8 cellular contexts compared by ENCODE assay signal in the genomic region with DNA sequence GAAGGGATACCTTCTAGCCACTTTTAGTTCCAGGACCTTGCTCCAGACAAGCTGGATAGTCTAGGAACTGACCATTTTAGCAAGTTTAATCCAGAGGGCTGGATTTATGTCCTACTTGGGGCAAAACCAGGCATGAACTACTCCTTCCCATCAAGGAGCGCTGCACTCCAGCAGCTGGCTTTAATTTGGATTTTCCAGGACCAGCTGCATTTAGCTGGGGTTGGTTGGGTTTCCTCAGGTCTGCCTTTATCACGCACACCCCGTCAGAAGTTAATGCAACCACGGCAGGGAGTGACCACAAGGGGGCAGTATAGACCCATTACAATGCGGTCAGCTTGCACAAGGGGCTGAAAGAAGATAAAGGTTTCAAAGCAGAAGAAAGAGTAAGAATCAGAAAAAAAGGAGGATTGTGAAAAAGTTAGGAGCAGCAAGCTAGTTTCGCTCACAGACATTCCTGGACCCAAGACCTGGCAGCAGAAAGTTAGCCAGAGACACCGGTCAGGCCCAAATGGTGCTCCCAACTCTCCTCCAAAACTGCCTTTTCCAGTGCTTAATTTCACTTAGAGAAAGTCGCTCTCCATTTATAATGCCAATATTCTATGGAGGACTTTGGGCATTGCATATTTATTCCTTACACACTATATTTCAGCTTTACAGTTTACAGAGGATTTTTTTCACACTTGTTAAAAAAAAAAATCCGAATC. TPM values are rescaled to one million over a fixed set of nuclear protein-coding genes. Genes with fewer than 3 reads are reported as not detected.
DNase-seq lines count a peak whose midpoint lies in the region; ATAC-seq and TF ChIP-seq lines count a peak whose summit lies in the region.

No MANE protein-coding gene starts in this region.

- ATAC-seq in GM21381 (IDR thresholded peaks at IDR 0.05; ENCODE audit: unreplicated experiment) (peak; percentile 58), GM18861 (IDR thresholded peaks at IDR 0.05; ENCODE audit: unreplicated experiment) (no peak)

- in situ Hi-C loops in astrocyte of the cerebellum (cut with HindIII; ENCODE audit: low sequenced_read_pairs) = no loop called here

- POLR2A ChIA-PET in AG04450 (lab: Yijun Ruan, JAX) = interaction anchor here (0.5 to 1.2 kb wide), 7 partner anchors 20 to 1048 kb away, joined by 3 to 6 read pairs (median 3); partner anchors contain the start of genes FOSL2 and PPP1CB

- DNase-seq in AG04450 (ENCODE audit: low read depth, low spot score) (peak; percentile 94), NCI-H2081 treated with DMSO at 0.1 percent for 48 hours (lab: John Stamatoyannopoulos, UW) (peak; percentile 28), T1000 (lab: John Stamatoyannopoulos, UW) (peak; percentile 76), astrocyte of the cerebellum (ENCODE audit: low read depth) (peak; percentile 89), hypothalamus (lab: John Stamatoyannopoulos, UW) (peak in 47 of 51 donors; percentile 3 to 86 (median 56))

- no peaks in the 10 kb centered on the region for H3K9me3 ChIP-seq in AG04450 (ENCODE audit: control insufficient read depth, insufficient read depth, low read length)

- no peak overlapping the region for H3K4me3 ChIP-seq in AG04450 (ENCODE audit: low read depth, low read length)
- H3K4me3 ChIP-seq in astrocyte of the cerebellum (ENCODE audit: low read depth, low read length) = no peak overlapping the region
- no peak overlapping the region for H3K4me3 ChIP-seq in skin epidermis

- H3K27me3 ChIP-seq in AG04450 (ENCODE audit: control insufficient read depth, insufficient read depth, low read length) = no peaks in the 10 kb centered on the region

- CTCF ChIA-PET in AG04450 (lab: Charles Lee) = interaction anchor here (0.6 to 2.9 kb wide), 26 partner anchors 8 to 1177 kb away, joined by 3 to 39 read pairs (median 4); no protein-coding TSS in a partner anchor

- peak; percentile 90 for TF ChIP-seq CTCF in AG04450 (IDR thresholded peaks at IDR 0.05; ENCODE audit: low read depth, low read length)
- peak; percentile 89 for TF ChIP-seq CTCF in astrocyte of the cerebellum (IDR thresholded peaks at IDR 0.05; ENCODE audit: low read depth, low read length, missing control alignments)

- H3K27ac ChIP-seq in AG04450 (ENCODE audit: low read depth, low read length) (peak overlapping the region; percentile 61), skin epidermis (peak overlapping the region in 14 of 21 experiments; percentile 9 to 88 (median 52))

RNA-seq across cellular contexts. Expression of gene SLC4A1AP, which starts 40.1 kb away (rescaled TPM):
- 12.5 and 15.5 TPM in 2 replicates for polyA plus RNA-seq in AG04450 (2011; rRNA removed)
- polyA minus RNA-seq in AG04450 (2011; rRNA and poly(A)+ RNA removed) = 5.3 and 8.9 TPM in 2 replicates

RNA-seq across cellular contexts. Expression of gene SUPT7L, which starts 40.4 kb away (rescaled TPM):
- 43.9 and 46.7 TPM in 2 replicates for polyA plus RNA-seq in AG04450 (2011; rRNA removed)
- polyA minus RNA-seq in AG04450 (2011; rRNA and poly(A)+ RNA removed) = 35.2 and 41.2 TPM in 2 replicates

Comparison
In these comparisons a context has a peak if more than half of its experiments do, and no peak if none do; other contexts are left out.
1. DNase-seq: peak in every context shown above with its lines; median percentile 94 in AG04450; 89 in astrocyte of the cerebellum; 76 in T1000; 56 in hypothalamus; 28 in NCI-H2081 treated with DMSO at 0.1 percent for 48 hours.